In the genomic region with DNA sequence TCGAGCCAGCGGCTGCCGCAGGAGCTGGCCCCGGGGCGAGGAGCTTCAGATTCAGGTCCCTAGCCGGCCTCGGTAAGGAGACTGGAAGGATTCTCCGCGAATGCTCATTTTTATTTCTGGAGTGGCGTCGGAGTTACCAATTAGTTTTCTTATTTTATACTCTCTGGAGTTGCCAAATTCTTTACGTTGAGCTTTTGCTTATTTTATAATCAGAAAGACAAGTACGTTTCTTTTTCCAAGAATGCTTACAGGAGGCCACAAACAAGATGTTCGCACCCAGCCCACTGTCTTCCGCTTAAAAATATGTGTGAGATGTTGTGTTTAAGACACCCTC, we compare ENCODE assay signal across 1 cellular context.
TF ChIP-seq lines count a peak whose summit lies in the region.

No MANE protein-coding gene starts in this region.

TF ChIP-seq in SK-N-SH, 30 proteins besides CTCF, POLR2A, EP300 and RAD21 (continued from another document):
- TF ChIP-seq REST (IDR thresholded peaks at IDR 0.05; ENCODE audit: low read depth, low read length) (no peak), FOXJ3 (CRISPR knock-in tag; IDR thresholded peaks at IDR 0.05) (no peak), NRF1 (IDR thresholded peaks at IDR 0.05; ENCODE audit: low read depth, low read length) (no peak), MEF2A (IDR thresholded peaks at IDR 0.05; ENCODE audit: borderline replicate concordance, low read depth) (no peak), NFIC (IDR thresholded peaks at IDR 0.05; ENCODE audit: borderline replicate concordance) (no peak), TEAD4 (IDR thresholded peaks at IDR 0.05; ENCODE audit: borderline replicate concordance, insufficient read depth) (no peak), USF2 (IDR thresholded peaks at IDR 0.05; ENCODE audit: borderline replicate concordance, low read depth, low read length) (no peak), FOSL2 (IDR thresholded peaks at IDR 0.05; ENCODE audit: borderline replicate concordance, low read depth) (no peak), SIN3A (IDR thresholded peaks at IDR 0.05; ENCODE audit: borderline replicate concordance, low read depth, low read length) (no peak)
- TF ChIP-seq, protein P1, sequence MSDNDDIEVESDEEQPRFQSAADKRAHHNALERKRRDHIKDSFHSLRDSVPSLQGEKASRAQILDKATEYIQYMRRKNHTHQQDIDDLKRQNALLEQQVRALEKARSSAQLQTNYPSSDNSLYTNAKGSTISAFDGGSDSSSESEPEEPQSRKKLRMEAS (IDR thresholded peaks at IDR 0.05; ENCODE audit: low read depth) = no peak
